In the genomic region with DNA sequence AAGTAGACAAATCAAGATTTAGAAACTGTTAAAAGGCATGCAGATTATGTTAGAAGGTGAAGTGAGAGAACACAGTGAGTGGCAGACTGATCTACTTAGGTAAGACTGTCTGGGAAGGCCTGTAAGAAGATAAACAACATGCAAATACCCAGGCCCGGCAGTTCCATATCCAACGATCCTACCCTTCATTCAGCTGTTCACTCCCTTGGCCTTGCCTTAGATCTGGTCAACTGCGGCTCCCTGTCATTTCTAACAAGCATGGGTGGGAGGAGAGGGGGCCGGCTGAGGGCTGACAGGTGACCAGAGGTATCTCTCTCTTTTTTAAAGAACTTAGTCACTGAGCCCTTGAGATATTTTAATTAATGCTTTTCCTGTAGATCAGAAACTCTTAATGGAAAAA, we compare ENCODE assay signal across 19 cellular contexts.
"Had no signal": no experiment of that assay in that cellular context is flagged by ENCODE, and none has a peak within 500 bp of the region (broad histone marks: within the 10 kb centered on the region; RNA-seq: fewer than 3 reads in every experiment).

No MANE protein-coding gene starts in this region.

- H3K4me3 Mint-ChIP-seq: dendritic cell treated with granulocyte-macrophage colony-stimulating factor and Interleukin-4, amounts not matched to agents 40 ng/mL and 50 ng/mL, for 4 days; effector memory CD8-positive, alpha-beta T cell; naive thymus-derived CD4-positive, alpha-beta T cell had no signal

- H3K36me3 ChIP-seq: colonic mucosa, esophagus muscularis mucosa, gastrocnemius medialis, heart right ventricle, left lung, lower lobe of right lung had no signal

- H3K4me1 ChIP-seq: colonic mucosa, esophagus muscularis mucosa, gastrocnemius medialis, heart right ventricle, left lung, lower lobe of right lung had no signal

- H3K36me3 Mint-ChIP-seq: naive thymus-derived CD4-positive, alpha-beta T cell had no signal

- H3K4me1 Mint-ChIP-seq: naive thymus-derived CD4-positive, alpha-beta T cell had no signal

- H3K27ac ChIP-seq: colonic mucosa, esophagus muscularis mucosa, gastrocnemius medialis, heart right ventricle, left lung, lower lobe of right lung had no signal

- H3K4me3 ChIP-seq: colonic mucosa, esophagus muscularis mucosa, gastrocnemius medialis, heart right ventricle, left lung, lower lobe of right lung had no signal

- DNase-seq: colonic mucosa; cortex of kidney; effector CD8-positive, alpha-beta T cell; effector memory CD8-positive, alpha-beta T cell; foreskin melanocyte; gastrocnemius medialis; glutamatergic neuron; head of caudate nucleus; heart right ventricle; hippocampal formation; left cardiac atrium; left lung; left ventricle myocardium superior; lower lobe of right lung; mesenchymal stem cell; midbrain; naive thymus-derived CD4-positive, alpha-beta T cell had no signal

- H3K27me3 Mint-ChIP-seq: dendritic cell treated with granulocyte-macrophage colony-stimulating factor and Interleukin-4, amounts not matched to agents 40 ng/mL and 50 ng/mL, for 4 days; effector memory CD8-positive, alpha-beta T cell had no signal

- H3K9me3 ChIP-seq: colonic mucosa, esophagus muscularis mucosa, gastrocnemius medialis, heart right ventricle, left lung, lower lobe of right lung had no signal

- H3K27me3 ChIP-seq: colonic mucosa, esophagus muscularis mucosa, gastrocnemius medialis, left lung had no signal

- H3K27ac Mint-ChIP-seq: dendritic cell treated with granulocyte-macrophage colony-stimulating factor and Interleukin-4, amounts not matched to agents 40 ng/mL and 50 ng/mL, for 4 days; effector memory CD8-positive, alpha-beta T cell; naive thymus-derived CD4-positive, alpha-beta T cell had no signal

- H3K9me3 Mint-ChIP-seq: dendritic cell treated with granulocyte-macrophage colony-stimulating factor and Interleukin-4, amounts not matched to agents 40 ng/mL and 50 ng/mL, for 4 days; effector memory CD8-positive, alpha-beta T cell; naive thymus-derived CD4-positive, alpha-beta T cell had no signal
